24 cellular contexts compared by ENCODE assay signal in the genomic region with DNA sequence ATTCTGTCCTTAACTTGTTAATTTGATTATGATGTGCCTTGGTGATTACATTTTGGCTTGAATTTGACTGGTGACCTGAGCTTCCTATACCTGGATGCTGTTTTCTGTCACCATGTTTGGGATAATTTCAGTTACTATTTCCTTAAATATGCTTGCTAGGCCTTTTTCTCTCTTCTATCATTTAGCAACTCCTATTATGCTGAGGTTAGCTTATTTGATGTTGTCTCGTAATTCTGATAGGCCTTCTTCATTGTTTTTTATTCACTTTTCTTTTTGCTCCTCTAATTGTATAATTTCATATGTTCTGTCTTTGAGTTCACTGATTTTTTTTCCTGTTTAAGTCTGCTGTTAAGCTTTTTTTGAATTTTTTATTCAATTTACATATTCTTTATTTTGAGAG.
DNase-seq lines count a peak whose midpoint lies in the region; ATAC-seq, FAIRE-seq and TF ChIP-seq lines count a peak whose summit lies in the region.
"Had no signal": no experiment of that assay in that cellular context is flagged by ENCODE, and none has a peak within 500 bp of the region (broad histone marks: within the 10 kb centered on the region; RNA-seq: fewer than 3 reads in every experiment).

No MANE protein-coding gene starts in this region.

- H3K27ac ChIP-seq in HepG2 (ENCODE audit: extremely low read length, insufficient read depth, low read length) (no peak overlapping the region), right lobe of liver (no peak overlapping the region), K562 (ENCODE audit: extremely low read depth, low read depth, low read length) (no peak overlapping the region), endodermal cell (ENCODE audit: low read depth, low read length) (no peak overlapping the region)
- H3K27ac ChIP-seq: 22Rv1, BLaER1 had no signal

- no peak overlapping the region for H3K4me2 ChIP-seq in HepG2 (ENCODE audit: low read depth, low read length)
- no peak overlapping the region for H3K4me2 ChIP-seq in K562 (ENCODE audit: insufficient read depth, low read length)
- H3K4me2 ChIP-seq: BLaER1 had no signal

- H3K4me3 ChIP-seq in HepG2 (replicated peaks in 1 of 3; ENCODE audit: insufficient read depth in 1 of 3, low read depth in 2 of 3, low read length in 3 of 3) (no peak overlapping the region), right lobe of liver (no peak overlapping the region), K562 (no peak overlapping the region), endodermal cell (ENCODE audit: low read length) (no peak overlapping the region)
- H3K4me3 ChIP-seq: BLaER1 had no signal

- H3K27me3 ChIP-seq in HepG2 (ENCODE audit: control insufficient read depth in 1 of 2, insufficient read depth in 2 of 2, low read length in 2 of 2) = no peaks in the 10 kb centered on the region
- no peaks in the 10 kb centered on the region for H3K27me3 ChIP-seq in right lobe of liver
- no peaks in the 10 kb centered on the region; a peak in 1 of 5 replicates for H3K27me3 ChIP-seq in K562 (ENCODE audit: control insufficient read depth in 2 of 2, insufficient read depth in 2 of 2, low read length in 2 of 2)
- no peaks in the 10 kb centered on the region for H3K27me3 ChIP-seq in endodermal cell (ENCODE audit: control insufficient read depth, insufficient read depth, low read length, poor library complexity, severe bottlenecking)
- H3K27me3 ChIP-seq: BE2C, BLaER1 had no signal

- WGBS in HepG2 (ENCODE audit: low lambda C conversion rate) = 2% methylated on average over 1 of the region's 1 CpG
- 82% methylated on average over 1 of the region's 1 CpG for WGBS in right lobe of liver (ENCODE audit: insufficient coverage, low coverage, low lambda C conversion rate, missing lambda C conversion rate)
- 0% methylated on average over 1 of the region's 1 CpG for WGBS in K562 (ENCODE audit: insufficient coverage, low coverage, missing lambda C conversion rate)
- 88% methylated on average over 1 of the region's 1 CpG; no CpG with 5 or more reads in 1 of the 2 experiments for WGBS in endodermal cell (ENCODE audit: insufficient coverage in 1 of 2, insufficient read length in 1 of 2), 2 experiments

- H3K79me2 ChIP-seq in HepG2 (ENCODE audit: insufficient read depth, low read length) (no peaks in the 10 kb centered on the region), K562 (ENCODE audit: control insufficient read depth, insufficient read depth, low read length) (no peaks in the 10 kb centered on the region)

- H2AFZ ChIP-seq in HepG2 (ENCODE audit: low read length) (no peak overlapping the region), K562 (ENCODE audit: low read depth, low read length) (no peak overlapping the region)

- no peak overlapping the region for H3K4me3 Mint-ChIP-seq in endodermal cell
- H3K4me3 Mint-ChIP-seq: CD14-positive monocyte; CD4-positive, alpha-beta memory T cell; CD4-positive, CD25-positive, alpha-beta regulatory T cell; CD8-positive, alpha-beta memory T cell had no signal

- H3K27ac Mint-ChIP-seq in endodermal cell = no peak overlapping the region
- H3K27ac Mint-ChIP-seq: CD14-positive monocyte; CD4-positive, alpha-beta memory T cell; CD4-positive, CD25-positive, alpha-beta regulatory T cell; CD8-positive, alpha-beta memory T cell had no signal

- in situ Hi-C loops in HepG2 (cut with HindIII; ENCODE audit: extremely low pct_ligation_motif_present, low pct_unique_long_range_greater_than_20kb) = no loop called here
- in situ Hi-C loops in K562 (cut with MboI) = no loop called here

- H3K27me3 Mint-ChIP-seq in endodermal cell (ENCODE audit: insufficient read depth) = peaks cover 2% of the 10 kb centered on the region
- H3K27me3 Mint-ChIP-seq: CD4-positive, alpha-beta memory T cell had no signal

- DNase-seq in HepG2 (ENCODE audit: low spot score) = no peak
- DNase-seq in right lobe of liver = no peak
- DNase-seq in K562 (ENCODE audit: extremely low read depth in 1 of 4, low spot score in 3 of 4) = no peak
- DNase-seq in endodermal cell = no peak
- DNase-seq in GM10248 (ENCODE audit: extremely low spot score) = no peak
- DNase-seq: ACHN; BE2C; C1 segment of cervical spinal cord; CD4-positive, alpha-beta memory T cell; CD4-positive, CD25-positive, alpha-beta regulatory T cell; CD8-positive, alpha-beta memory T cell; COR-L47; DMS 273 treated with DMSO at 0.1 percent for 48 hours; DMS153; DMS53; DMS79; DND-41; EL; GDM1 had no signal

- no peak for FAIRE-seq in HepG2 (lab: Jason Lieb, UNC)
- no peak for FAIRE-seq in K562 (lab: Jason Lieb, UNC)
- FAIRE-seq: GM12891, GM19239 had no signal

- ATAC-seq in HepG2 = no peak
- ATAC-seq in right lobe of liver = no peak
- no peak for ATAC-seq in K562

- TF ChIP-seq EP300 in HepG2 (IDR thresholded peaks at IDR 0.05; ENCODE audit: low read depth in 2 of 2, low read length in 2 of 2) (no peak), HepG2 (CRISPR knock-in tag; IDR thresholded peaks at IDR 0.05; ENCODE audit: borderline replicate concordance) (no peak), K562 (IDR thresholded peaks at IDR 0.05; ENCODE audit: low read length) (no peak)

- peaks cover 13% of the 10 kb centered on the region for H3K9me3 ChIP-seq in HepG2 (ENCODE audit: low read length)
- peaks cover 0 to 6% (median 2%) of the 10 kb centered on the region in 4 donors for H3K9me3 ChIP-seq in right lobe of liver
- no peaks in the 10 kb centered on the region for H3K9me3 ChIP-seq in K562 (replicated peaks; ENCODE audit: control insufficient read depth, insufficient read depth, low read depth, low read length)
- peaks cover 18% of the 10 kb centered on the region for H3K9me3 ChIP-seq in endodermal cell (ENCODE audit: control insufficient read depth, low read length)
- H3K9me3 ChIP-seq: BE2C had no signal

- H3K9me1 ChIP-seq in K562 (ENCODE audit: control insufficient read depth, insufficient read depth, low read length) = no peaks in the 10 kb centered on the region

- no peaks in the 10 kb centered on the region for H3K36me3 Mint-ChIP-seq in endodermal cell (ENCODE audit: low read depth)
- H3K36me3 Mint-ChIP-seq: CD14-positive monocyte; CD4-positive, CD25-positive, alpha-beta regulatory T cell had no signal

- peaks cover 34% of the 10 kb centered on the region for H3K9me3 Mint-ChIP-seq in endodermal cell

- TF ChIP-seq RAD21 in HepG2 (CRISPR knock-in tag; IDR thresholded peaks at IDR 0.05) (no peak), K562 (CRISPR knock-in tag; conservative IDR thresholded peaks at IDR 0.05 in 1 of 2, IDR thresholded peaks at IDR 0.05 in 1 of 2) (no peak)

- intact Hi-C loops in HepG2 (cut with micrococcal nuclease; ENCODE audit: unreplicated experiment) = no loop called here
- intact Hi-C loops in right lobe of liver (cut with DNase I) = no loop called here
- intact Hi-C loops in K562 (cut with micrococcal nuclease) = no loop called here

- H4K20me1 ChIP-seq in HepG2 (ENCODE audit: insufficient read depth, low read length) (no peaks in the 10 kb centered on the region), K562 (replicated peaks; ENCODE audit: control insufficient read depth, insufficient read depth, low read length) (no peaks in the 10 kb centered on the region)
- H4K20me1 ChIP-seq: BLaER1 had no signal

- H3K4me1 ChIP-seq in HepG2 (ENCODE audit: insufficient read depth, low read length) (no peaks in the 10 kb centered on the region), right lobe of liver (no peaks in the 10 kb centered on the region), K562 (replicated peaks in 1 of 2; ENCODE audit: control insufficient read depth in 2 of 2, insufficient read depth in 2 of 2, low read length in 2 of 2) (no peaks in the 10 kb centered on the region), endodermal cell (ENCODE audit: control insufficient read depth, insufficient read depth, low read length) (no peaks in the 10 kb centered on the region)
- H3K4me1 ChIP-seq: BE2C, BLaER1 had no signal

- CTCF ChIA-PET in HepG2 (lab: Yijun Ruan, JAX; ENCODE audit: low intra/inter-chr PET ratio, low total read pairs) (no interaction called here), K562 (lab: Yijun Ruan, JAX; ENCODE audit: low intra/inter-chr PET ratio) (no interaction called here), GM10248 (lab: Yijun Ruan, JAX) (interaction anchor here (1.5 kb wide), 1 partner anchor 13 kb away, joined by 3 read pairs; no protein-coding TSS in a partner anchor)

- no peak overlapping the region for H3K9ac ChIP-seq in HepG2 (ENCODE audit: insufficient read depth, low read depth, low read length)
- H3K9ac ChIP-seq in K562 (ENCODE audit: insufficient read depth in 1 of 2, low read depth in 2 of 2, low read length in 2 of 2) = no peak overlapping the region
- no peak overlapping the region for H3K9ac ChIP-seq in endodermal cell (ENCODE audit: extremely low read depth, low read length, poor library complexity, severe bottlenecking)
- H3K9ac ChIP-seq: BLaER1 had no signal

- BruUV-seq in HepG2 (replicated peaks; lab: Mats Ljungman, UMichigan) = no TSS peak
- BruUV-seq in K562 (replicated peaks; lab: Mats Ljungman, UMichigan) = no TSS peak

- no peaks in the 10 kb centered on the region for H3K4me1 Mint-ChIP-seq in endodermal cell
- H3K4me1 Mint-ChIP-seq: CD14-positive monocyte; CD4-positive, alpha-beta memory T cell; CD4-positive, CD25-positive, alpha-beta regulatory T cell; CD8-positive, alpha-beta memory T cell had no signal

- TF ChIP-seq CTCF in HepG2 (CRISPR knock-in tag; IDR thresholded peaks at IDR 0.05) (no peak), right lobe of liver (IDR thresholded peaks at IDR 0.05) (no peak), K562 (IDR thresholded peaks at IDR 0.05 in 2 of 3, conservative IDR thresholded peaks at IDR 0.05 in 1 of 3; ENCODE audit: insufficient read depth in 2 of 3, low read depth in 1 of 3, low read length in 3 of 3) (no peak), endodermal cell (conservative IDR thresholded peaks at IDR 0.05) (no peak), GM10248 (IDR thresholded peaks at IDR 0.05; ENCODE audit: control extremely low read depth, extremely low read depth, low read depth, missing control alignments) (no peak)

- H3K36me3 ChIP-seq in HepG2 (replicated peaks in 1 of 2; ENCODE audit: control insufficient read depth in 1 of 2, insufficient read depth in 2 of 2, low read length in 2 of 2) = no peaks in the 10 kb centered on the region
- H3K36me3 ChIP-seq in right lobe of liver = no peaks in the 10 kb centered on the region
- no peaks in the 10 kb centered on the region for H3K36me3 ChIP-seq in K562 (ENCODE audit: control insufficient read depth, insufficient read depth, low read length)
- no peaks in the 10 kb centered on the region for H3K36me3 ChIP-seq in endodermal cell (ENCODE audit: control insufficient read depth, insufficient read depth, low read length)
- H3K36me3 ChIP-seq: BE2C, BLaER1 had no signal

- TF ChIP-seq POLR2A in HepG2 (IDR thresholded peaks at IDR 0.05; ENCODE audit: insufficient read depth in 1 of 2, low read depth in 2 of 2, low read length in 2 of 2) (no peak), right lobe of liver (IDR thresholded peaks at IDR 0.05) (no peak), K562 (conservative IDR thresholded peaks at IDR 0.05) (no peak)

- POLR2A ChIA-PET in HepG2 (lab: Yijun Ruan, JAX) (no interaction called here), K562 (lab: Yijun Ruan, JAX) (no interaction called here), GM10248 (lab: Yijun Ruan, JAX) (no interaction called here)

TF ChIP-seq in K562, 482 proteins besides CTCF, POLR2A, EP300 and RAD21 (continues in another document):
- TF ChIP-seq C11orf30 (IDR thresholded peaks at IDR 0.05; ENCODE audit: low read depth) (peak; percentile 44; the same call in 1 of the 2 replicates), ZNF316 (IDR thresholded peaks at IDR 0.05) (peak; percentile 80)
